Comparison of ENCODE assay signal across 1 cellular context in genomic region chr5:75717082-75717922, GRCh38.
TF ChIP-seq lines count a peak whose summit lies in the region.

Gene POC5, minus strand, starts transcription at chr5:75717437. Its CDS starts 4,500 bp downstream, at chr5:75712937.

TF ChIP-seq in GM23338, 12 proteins besides CTCF, POLR2A, EP300 and RAD21 (continued from another document):
- no peak for TF ChIP-seq ZNF462 (CRISPR knock-in tag; IDR thresholded peaks at IDR 0.05)
- no peak for TF ChIP-seq STAT1 (IDR thresholded peaks at IDR 0.05; ENCODE audit: unreplicated experiment)
- TF ChIP-seq REST (IDR thresholded peaks at IDR 0.05; ENCODE audit: unreplicated experiment): no peak
- TF ChIP-seq ZNF331 (CRISPR knock-in tag; IDR thresholded peaks at IDR 0.05; ENCODE audit: low read depth): no peak
- no peak for TF ChIP-seq ZNF114 (CRISPR knock-in tag; IDR thresholded peaks at IDR 0.05)
TF ChIP-seq in GM23338: peak in this region for 3.
